In the genomic region with DNA sequence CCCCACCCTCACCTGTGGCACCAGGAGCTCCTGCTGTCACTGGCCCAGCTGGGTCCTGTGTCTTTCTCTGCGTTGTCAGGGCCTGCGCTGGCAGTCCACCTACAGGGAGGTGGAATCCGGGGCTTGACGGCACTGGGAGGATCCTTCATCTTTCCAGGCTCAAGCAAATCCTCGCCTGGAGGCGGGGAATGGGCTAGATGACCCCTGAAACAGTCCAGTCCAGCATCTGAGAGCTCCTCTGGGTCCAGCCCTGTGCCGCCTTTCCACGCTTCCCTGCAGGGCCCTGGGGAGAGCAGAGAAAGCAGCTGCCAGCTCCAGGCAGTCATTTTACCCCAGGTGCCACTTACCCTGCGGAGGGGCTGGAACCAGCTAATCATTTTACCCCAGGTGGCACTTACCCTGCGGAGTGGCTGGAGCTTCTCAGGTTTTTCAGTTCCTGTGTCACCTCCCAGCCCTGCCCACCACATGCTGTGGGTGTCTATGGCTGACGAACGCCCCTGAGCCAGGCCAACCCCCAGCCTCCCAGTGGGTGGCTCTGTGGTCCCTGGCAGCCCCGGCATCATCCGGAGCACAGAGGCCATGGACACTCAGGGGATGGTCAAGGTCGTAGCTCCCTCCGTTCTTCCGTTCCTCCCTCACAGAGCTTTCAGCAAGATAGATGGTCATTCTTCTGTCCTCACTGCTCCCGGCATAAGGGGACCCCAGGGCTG, we compare ENCODE assay signal across 13 cellular contexts. TPM values are rescaled to one million over a fixed set of nuclear protein-coding genes. Genes with fewer than 3 reads are reported as not detected.
DNase-seq lines count a peak whose midpoint lies in the region; ATAC-seq lines count a peak whose summit lies in the region.
"Had no signal": no experiment of that assay in that cellular context is flagged by ENCODE, and none has a peak within 500 bp of the region (broad histone marks: within the 10 kb centered on the region; RNA-seq: fewer than 3 reads in every experiment).

No MANE protein-coding gene starts in this region.

- H3K9me3 ChIP-seq in HUES6 (ENCODE audit: control insufficient read depth, insufficient read depth, low read depth, low read length) (no peaks in the 10 kb centered on the region), mesenchymal stem cell (ENCODE audit: control insufficient read depth, low read length) (no peaks in the 10 kb centered on the region)

- H3K9me3 Mint-ChIP-seq in activated T-helper 2 cell treated with anti-CD3 and anti-CD28 coated beads, Interferon-gamma antibody, Interleukin-2, Interleukin-4, amounts not matched to agents 10 μg/mL and 5 μg/mL and 100 μg/mL, durations not matched to agents 14 hours and 24 hours and 36 hours = no peaks in the 10 kb centered on the region
- H3K9me3 Mint-ChIP-seq: CD8-positive, alpha-beta memory T cell had no signal

- no peaks in the 10 kb centered on the region for H3K36me3 ChIP-seq in HUES6 (ENCODE audit: control insufficient read depth, insufficient read depth, low read length)
- no peaks in the 10 kb centered on the region for H3K36me3 ChIP-seq in mesenchymal stem cell (ENCODE audit: control insufficient read depth in 1 of 2, insufficient read depth in 2 of 2, low read depth in 1 of 2, low read length in 2 of 2)

- H3K9ac ChIP-seq in HUES6 (ENCODE audit: low read length) = peak overlapping the region; percentile 49
- peak overlapping the region; percentile 85 for H3K9ac ChIP-seq in mesenchymal stem cell (ENCODE audit: low read length)

- H3K27me3 ChIP-seq in HUES6 (ENCODE audit: control insufficient read depth, insufficient read depth, low read length) = peaks cover 48% of the 10 kb centered on the region
- peaks cover 14 to 17% of the 10 kb centered on the region in 2 experiments for H3K27me3 ChIP-seq in mesenchymal stem cell (ENCODE audit: control insufficient read depth in 1 of 2, insufficient read depth in 1 of 2, low read length in 2 of 2)

- peak overlapping the region; percentile 38 for H4K8ac ChIP-seq in mesenchymal stem cell (ENCODE audit: low read length)

- H3K18ac ChIP-seq in mesenchymal stem cell (ENCODE audit: low read depth in 1 of 2, low read length in 2 of 2) = no peak overlapping the region

- H2AK5ac ChIP-seq in mesenchymal stem cell (ENCODE audit: low read length, severe bottlenecking) = peak overlapping the region; percentile 20

- no peaks in the 10 kb centered on the region for H3K79me1 ChIP-seq in mesenchymal stem cell (replicated peaks; ENCODE audit: low read length, poor library complexity, severe bottlenecking)

- H3K4ac ChIP-seq in mesenchymal stem cell (ENCODE audit: low read depth in 1 of 2, low read length in 2 of 2) = no peak overlapping the region

- H3K4me3 ChIP-seq in HUES6 (ENCODE audit: low read depth, low read length) = peak overlapping the region; percentile 76
- peak overlapping the region in 1 of 2 experiments; percentile 82 for H3K4me3 ChIP-seq in mesenchymal stem cell (ENCODE audit: insufficient read depth in 1 of 2, low read depth in 1 of 2, low read length in 2 of 2)
- H3K4me3 ChIP-seq: SK-N-MC had no signal

- ATAC-seq in HG02973 (IDR thresholded peaks at IDR 0.05; ENCODE audit: unreplicated experiment) = no peak
- ATAC-seq in HG02938 (IDR thresholded peaks at IDR 0.05; ENCODE audit: unreplicated experiment) = no peak

- intact Hi-C loops in activated T-helper 2 cell treated with anti-CD3 and anti-CD28 coated beads, Interferon-gamma antibody, Interleukin-2, Interleukin-4, amounts not matched to agents 10 μg/mL and 5 μg/mL and 100 μg/mL, durations not matched to agents 14 hours and 24 hours and 36 hours (cut with micrococcal nuclease) = loop anchor here (5.0 to 10.0 kb wide), 3 partner anchors 42 to 840 kb away; a partner anchor contains a TSS

- H3K27ac ChIP-seq in HUES6 (ENCODE audit: low read depth, low read length) (no peak overlapping the region), mesenchymal stem cell (ENCODE audit: low read length, poor library complexity, severe bottlenecking) (peak overlapping the region; percentile 27), caudate nucleus (ENCODE audit: low read depth, low read length) (no peak overlapping the region)
- H3K27ac ChIP-seq: SK-N-MC had no signal

- peaks cover 21% of the 10 kb centered on the region for H3K4me1 Mint-ChIP-seq in activated T-helper 2 cell treated with anti-CD3 and anti-CD28 coated beads, Interferon-gamma antibody, Interleukin-2, Interleukin-4, amounts not matched to agents 10 μg/mL and 5 μg/mL and 100 μg/mL, durations not matched to agents 14 hours and 24 hours and 36 hours (ENCODE audit: low read depth)

- peaks cover 27% of the 10 kb centered on the region for H3K4me1 ChIP-seq in HUES6 (ENCODE audit: control insufficient read depth, insufficient read depth, low read length)
- peaks cover 34% of the 10 kb centered on the region for H3K4me1 ChIP-seq in mesenchymal stem cell (ENCODE audit: control insufficient read depth, insufficient read depth, low read depth, low read length)

- H3K14ac ChIP-seq in mesenchymal stem cell (ENCODE audit: low read length in 2 of 2) = no peak overlapping the region

- H2BK120ac ChIP-seq in mesenchymal stem cell (ENCODE audit: low read depth, low read length) = no peak overlapping the region

- H3K23ac ChIP-seq in mesenchymal stem cell (ENCODE audit: low read length in 2 of 2) = no peak overlapping the region

- no peak overlapping the region for H3K4me2 ChIP-seq in mesenchymal stem cell (ENCODE audit: low read length, poor library complexity, severe bottlenecking)

- H2BK15ac ChIP-seq in mesenchymal stem cell (ENCODE audit: low read depth, poor library complexity, severe bottlenecking) = no peak overlapping the region

- H2BK5ac ChIP-seq in mesenchymal stem cell (ENCODE audit: low read depth, low read length, poor library complexity, severe bottlenecking) = no peak overlapping the region

- H3K4me3 Mint-ChIP-seq in activated T-helper 2 cell treated with anti-CD3 and anti-CD28 coated beads, Interferon-gamma antibody, Interleukin-2, Interleukin-4, amounts not matched to agents 10 μg/mL and 5 μg/mL and 100 μg/mL, durations not matched to agents 14 hours and 24 hours and 36 hours (ENCODE audit: low read depth) = peak overlapping the region; percentile 4

- peak; percentile 95 for DNase-seq in COR-L47 (lab: John Stamatoyannopoulos, UW)
- no peak for DNase-seq in activated T-helper 2 cell treated with anti-CD3 and anti-CD28 coated beads, Interferon-gamma antibody, Interleukin-2, Interleukin-4, amounts not matched to agents 10 μg/mL and 5 μg/mL and 100 μg/mL, durations not matched to agents 14 hours and 24 hours and 36 hours (ENCODE audit: low spot score)
- DNase-seq in mesenchymal stem cell = no peak
- no peak for DNase-seq in caudate nucleus (lab: John Stamatoyannopoulos, UW)
- DNase-seq in NOMO-1 treated with dmso at 0.1 percent for 144 hours (lab: John Stamatoyannopoulos, UW; ENCODE audit: unreplicated experiment) = no peak
- DNase-seq: CD8-positive, alpha-beta memory T cell; effector CD4-positive, alpha-beta T cell; NCI-H226 had no signal

- peaks cover 13% of the 10 kb centered on the region for H3K27me3 Mint-ChIP-seq in activated T-helper 2 cell treated with anti-CD3 and anti-CD28 coated beads, Interferon-gamma antibody, Interleukin-2, Interleukin-4, amounts not matched to agents 10 μg/mL and 5 μg/mL and 100 μg/mL, durations not matched to agents 14 hours and 24 hours and 36 hours (ENCODE audit: low read depth)

- H2BK12ac ChIP-seq in mesenchymal stem cell (ENCODE audit: low read length in 2 of 2) = no peak overlapping the region

- WGBS in mesenchymal stem cell = 25% methylated on average over 18 of the region's 18 CpGs

- H3K27ac Mint-ChIP-seq in activated T-helper 2 cell treated with anti-CD3 and anti-CD28 coated beads, Interferon-gamma antibody, Interleukin-2, Interleukin-4, amounts not matched to agents 10 μg/mL and 5 μg/mL and 100 μg/mL, durations not matched to agents 14 hours and 24 hours and 36 hours = no peak overlapping the region

- H3K36me3 Mint-ChIP-seq in activated T-helper 2 cell treated with anti-CD3 and anti-CD28 coated beads, Interferon-gamma antibody, Interleukin-2, Interleukin-4, amounts not matched to agents 10 μg/mL and 5 μg/mL and 100 μg/mL, durations not matched to agents 14 hours and 24 hours and 36 hours (ENCODE audit: low read depth) = peaks cover 3% of the 10 kb centered on the region
- H3K36me3 Mint-ChIP-seq: CD8-positive, alpha-beta memory T cell had no signal

- no peak overlapping the region for H2AFZ ChIP-seq in mesenchymal stem cell (ENCODE audit: low read depth, low read length)

- H4K91ac ChIP-seq in mesenchymal stem cell (ENCODE audit: low read length) = no peak overlapping the region

RNA-seq across cellular contexts. Expression of a gene that starts 17.9 kb away (rescaled TPM):
- not detected in 2 replicates for total RNA-seq in activated T-helper 2 cell treated with anti-CD3 and anti-CD28 coated beads, Interferon-gamma antibody, Interleukin-2, Interleukin-4, amounts not matched to agents 10 μg/mL and 5 μg/mL and 100 μg/mL, durations not matched to agents 14 hours and 24 hours and 36 hours
- not detected for polyA plus RNA-seq in mesenchymal stem cell (2013, experiment 1 of 2)
- polyA plus RNA-seq in mesenchymal stem cell (2013, experiment 2 of 2) = not detected
- total RNA-seq: CD8-positive, alpha-beta memory T cell; HT1080 had no signal
- polyA plus RNA-seq: CD8-positive, alpha-beta memory T cell had no signal

RNA-seq across cellular contexts. Expression of a gene that starts 18.3 kb away (rescaled TPM):
- total RNA-seq in activated T-helper 2 cell treated with anti-CD3 and anti-CD28 coated beads, Interferon-gamma antibody, Interleukin-2, Interleukin-4, amounts not matched to agents 10 μg/mL and 5 μg/mL and 100 μg/mL, durations not matched to agents 14 hours and 24 hours and 36 hours = 97.2 and 105 TPM in 2 replicates
- polyA plus RNA-seq in mesenchymal stem cell (2013, experiment 1 of 2) = 11.5 TPM
- 11.5 TPM for polyA plus RNA-seq in mesenchymal stem cell (2013, experiment 2 of 2)

RNA-seq across cellular contexts. Expression of a gene that starts 41.2 kb away (rescaled TPM):
- 445 and 450 TPM in 2 replicates for total RNA-seq in activated T-helper 2 cell treated with anti-CD3 and anti-CD28 coated beads, Interferon-gamma antibody, Interleukin-2, Interleukin-4, amounts not matched to agents 10 μg/mL and 5 μg/mL and 100 μg/mL, durations not matched to agents 14 hours and 24 hours and 36 hours
- 133 TPM for polyA plus RNA-seq in mesenchymal stem cell (2013, experiment 1 of 2)
- 135 TPM for polyA plus RNA-seq in mesenchymal stem cell (2013, experiment 2 of 2)
